Comparison of ENCODE assay signal across 1 cellular context in genomic region chr7:154676422-154677073, GRCh38.
TF ChIP-seq lines count a peak whose summit lies in the region.

No MANE protein-coding gene starts in this region.

TF ChIP-seq in K562, 482 proteins besides CTCF, POLR2A, EP300 and RAD21 (continued from another document):
- TF ChIP-seq, protein P1, sequence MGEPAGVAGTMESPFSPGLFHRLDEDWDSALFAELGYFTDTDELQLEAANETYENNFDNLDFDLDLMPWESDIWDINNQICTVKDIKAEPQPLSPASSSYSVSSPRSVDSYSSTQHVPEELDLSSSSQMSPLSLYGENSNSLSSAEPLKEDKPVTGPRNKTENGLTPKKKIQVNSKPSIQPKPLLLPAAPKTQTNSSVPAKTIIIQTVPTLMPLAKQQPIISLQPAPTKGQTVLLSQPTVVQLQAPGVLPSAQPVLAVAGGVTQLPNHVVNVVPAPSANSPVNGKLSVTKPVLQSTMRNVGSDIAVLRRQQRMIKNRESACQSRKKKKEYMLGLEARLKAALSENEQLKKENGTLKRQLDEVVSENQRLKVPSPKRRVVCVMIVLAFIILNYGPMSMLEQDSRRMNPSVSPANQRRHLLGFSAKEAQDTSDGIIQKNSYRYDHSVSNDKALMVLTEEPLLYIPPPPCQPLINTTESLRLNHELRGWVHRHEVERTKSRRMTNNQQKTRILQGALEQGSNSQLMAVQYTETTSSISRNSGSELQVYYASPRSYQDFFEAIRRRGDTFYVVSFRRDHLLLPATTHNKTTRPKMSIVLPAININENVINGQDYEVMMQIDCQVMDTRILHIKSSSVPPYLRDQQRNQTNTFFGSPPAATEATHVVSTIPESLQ (CRISPR knock-in tag; IDR thresholded peaks at IDR 0.05) = peak; percentile 90
TF ChIP-seq in K562: peak in this region for 214.
